Comparison of ENCODE assay signal across 8 cellular contexts in genomic region chr6:125083684-125083990, GRCh38.
"Had no signal": no experiment of that assay in that cellular context is flagged by ENCODE, and none has a peak within 500 bp of the region (broad histone marks: within the 10 kb centered on the region; RNA-seq: fewer than 3 reads in every experiment).

No MANE protein-coding gene starts in this region.

- H3K9me3 Mint-ChIP-seq: IgD-negative memory B cell had no signal

- H3K4me3 Mint-ChIP-seq: IgD-negative memory B cell had no signal

- DNase-seq: IMR-90, KBM-7, KG1 had no signal

- ATAC-seq: HepG2 had no signal

- H3K27ac ChIP-seq: HL-60, KMS-11 had no signal

- H3K4me1 Mint-ChIP-seq: IgD-negative memory B cell had no signal

- FAIRE-seq: HepG2, HTR-8/SVneo had no signal

- H3K4me2 ChIP-seq: KMS-11 had no signal

- H3K36me3 Mint-ChIP-seq: IgD-negative memory B cell had no signal

- H3K9ac ChIP-seq: KMS-11 had no signal

- H3K27ac Mint-ChIP-seq: IgD-negative memory B cell had no signal

- H3K27me3 Mint-ChIP-seq: IgD-negative memory B cell had no signal
